ENCODE assay signal across 15 cellular contexts in the genomic region with DNA sequence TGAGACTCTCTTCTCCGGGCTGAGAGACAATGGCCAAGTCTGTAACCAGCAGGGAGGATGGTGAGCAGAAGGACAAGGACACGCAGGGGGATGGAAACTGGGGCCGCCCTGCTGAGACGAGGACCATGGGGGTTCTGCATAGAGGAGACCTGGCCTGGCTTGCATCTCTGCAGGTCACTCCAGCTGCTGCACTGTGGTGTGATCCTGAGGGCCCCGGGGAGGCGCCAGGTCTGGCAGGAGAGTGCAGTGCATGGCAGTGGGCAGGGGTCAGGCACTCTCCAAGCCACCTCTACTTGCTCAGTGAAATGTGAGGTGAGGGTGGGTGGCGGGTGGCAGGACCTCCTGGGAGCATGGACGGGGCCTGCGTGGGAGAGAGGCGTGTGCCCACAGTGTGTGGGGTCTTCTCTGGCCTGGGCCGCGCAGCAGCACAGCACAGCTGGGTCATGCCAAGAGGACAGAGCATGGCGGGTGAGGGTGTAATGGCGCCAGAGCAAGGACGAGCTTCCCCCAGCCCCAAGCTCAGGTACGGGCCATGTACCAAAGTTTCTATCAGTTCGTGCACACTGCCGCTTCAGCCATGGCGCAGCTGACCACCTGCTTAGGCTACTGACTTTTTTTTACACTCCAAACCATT. TPM values are rescaled to one million over a fixed set of nuclear protein-coding genes. Genes with fewer than 3 reads are reported as not detected.
A peak's percentile ranks its signal among the peaks of the same experiment; 100 is the strongest.
DNase-seq lines count a peak whose midpoint lies in the region; ATAC-seq and TF ChIP-seq lines count a peak whose summit lies in the region.
"Had no signal": no experiment of that assay in that cellular context is flagged by ENCODE, and none has a peak within 500 bp of the region (broad histone marks: within the 10 kb centered on the region; RNA-seq: fewer than 3 reads in every experiment).

No MANE protein-coding gene starts in this region.

- no peak overlapping the region for H3K27ac ChIP-seq in CD4-positive, alpha-beta memory T cell (ENCODE audit: low read depth, low read length)
- H3K27ac ChIP-seq in OCI-LY1 (ENCODE audit: low read depth, low read length, poor library complexity, severe bottlenecking) (peak overlapping the region; percentile 97), endodermal cell (ENCODE audit: low read depth, low read length) (peak overlapping the region; percentile 61), psoas muscle (no peak overlapping the region)
- H3K27ac ChIP-seq: gastrocnemius medialis, KMS-11, right lobe of liver, thoracic aorta had no signal

- no peaks in the 10 kb centered on the region for H3K27me3 ChIP-seq in CD4-positive, alpha-beta memory T cell (ENCODE audit: insufficient read depth, low read length)
- H3K27me3 ChIP-seq in OCI-LY1 (ENCODE audit: insufficient read depth, low read length) (no peaks in the 10 kb centered on the region), endodermal cell (ENCODE audit: control insufficient read depth, insufficient read depth, low read length, poor library complexity, severe bottlenecking) (no peaks in the 10 kb centered on the region), psoas muscle (ENCODE audit: insufficient read depth in 3 of 3, low read length in 2 of 3) (no peaks in the 10 kb centered on the region)
- H3K27me3 ChIP-seq: gastrocnemius medialis, right lobe of liver had no signal

- H3K4me3 ChIP-seq in CD4-positive, alpha-beta memory T cell (ENCODE audit: low read length in 2 of 2) = no peak overlapping the region
- H3K4me3 ChIP-seq in OCI-LY1 (ENCODE audit: low read depth, low read length, poor library complexity, severe bottlenecking) = peak overlapping the region; percentile 5
- no peak overlapping the region for H3K4me3 ChIP-seq in endodermal cell (ENCODE audit: low read length)
- H3K4me3 ChIP-seq in psoas muscle = no peak overlapping the region
- H3K4me3 ChIP-seq: gastrocnemius medialis, right lobe of liver, thoracic aorta had no signal

- H3F3A ChIP-seq in OCI-LY1 (ENCODE audit: insufficient read depth, low read length) = no peaks in the 10 kb centered on the region

- no peaks in the 10 kb centered on the region for H3K9me3 ChIP-seq in CD4-positive, alpha-beta memory T cell (ENCODE audit: control insufficient read depth in 1 of 2, low read length in 2 of 2)
- no peaks in the 10 kb centered on the region for H3K9me3 ChIP-seq in OCI-LY1 (ENCODE audit: low read length)
- H3K9me3 ChIP-seq in endodermal cell (ENCODE audit: control insufficient read depth, low read length) = no peaks in the 10 kb centered on the region
- no peaks in the 10 kb centered on the region for H3K9me3 ChIP-seq in psoas muscle
- H3K9me3 ChIP-seq: gastrocnemius medialis, right lobe of liver, thoracic aorta had no signal

- peak overlapping the region; percentile 39; the same call in 1 of the 2 replicates for H3K4me2 ChIP-seq in OCI-LY1 (ENCODE audit: low read length)
- H3K4me2 ChIP-seq: KMS-11 had no signal

- peaks cover 3 to 13% (median 8%) of the 10 kb centered on the region in 4 donors for H3K4me1 Mint-ChIP-seq in CD4-positive, alpha-beta memory T cell
- no peaks in the 10 kb centered on the region for H3K4me1 Mint-ChIP-seq in endodermal cell
- H3K4me1 Mint-ChIP-seq in activated T-helper 1 cell treated with anti-CD3 and anti-CD28 coated beads, Interleukin-12 subunit alpha, Interleukin-12 subunit beta, Interleukin-2, Interleukin-4 antibody, amounts not matched to agents 30 ng/mL and 10 ng/mL and 1 ng/mL, durations not matched to agents 14 hours and 24 hours and 36 hours (ENCODE audit: low read depth) = peaks cover 7% of the 10 kb centered on the region

- no peak overlapping the region for H3K4me3 Mint-ChIP-seq in CD4-positive, alpha-beta memory T cell
- no peak overlapping the region for H3K4me3 Mint-ChIP-seq in endodermal cell
- H3K4me3 Mint-ChIP-seq in activated T-helper 1 cell treated with anti-CD3 and anti-CD28 coated beads, Interleukin-12 subunit alpha, Interleukin-12 subunit beta, Interleukin-2, Interleukin-4 antibody, amounts not matched to agents 30 ng/mL and 10 ng/mL and 1 ng/mL, durations not matched to agents 14 hours and 24 hours and 36 hours = no peak overlapping the region
- H3K4me3 Mint-ChIP-seq: activated CD4-positive, alpha-beta memory T cell treated with anti-CD3 and anti-CD28 coated beads, Interleukin-2, amount 10 ng/mL, durations not matched to agents 7 days and 5 days; neural crest cell had no signal

- peaks cover 39% of the 10 kb centered on the region for H3K36me3 ChIP-seq in CD4-positive, alpha-beta memory T cell (ENCODE audit: insufficient read depth, low read length)
- H3K36me3 ChIP-seq in OCI-LY1 (ENCODE audit: insufficient read depth, low read length) (peaks cover 74% of the 10 kb centered on the region), endodermal cell (ENCODE audit: control insufficient read depth, insufficient read depth, low read length) (peaks cover 41% of the 10 kb centered on the region), psoas muscle (ENCODE audit: insufficient read depth in 1 of 2, low read depth in 1 of 2) (peaks cover 0 to 5% of the 10 kb centered on the region in 2 donors)
- H3K36me3 ChIP-seq: gastrocnemius medialis had no signal

- TF ChIP-seq CTCF in OCI-LY1 (IDR thresholded peaks at IDR 0.05; ENCODE audit: low read length) (no peak), endodermal cell (conservative IDR thresholded peaks at IDR 0.05) (no peak), psoas muscle (IDR thresholded peaks at IDR 0.05) (no peak)

- peak overlapping the region in 5 of 7 donors; percentile 37 to 68 (median 48) for H3K27ac Mint-ChIP-seq in CD4-positive, alpha-beta memory T cell
- no peak overlapping the region for H3K27ac Mint-ChIP-seq in endodermal cell
- H3K27ac Mint-ChIP-seq in activated T-helper 1 cell treated with anti-CD3 and anti-CD28 coated beads, Interleukin-12 subunit alpha, Interleukin-12 subunit beta, Interleukin-2, Interleukin-4 antibody, amounts not matched to agents 30 ng/mL and 10 ng/mL and 1 ng/mL, durations not matched to agents 14 hours and 24 hours and 36 hours = no peak overlapping the region
- H3K27ac Mint-ChIP-seq: activated CD4-positive, alpha-beta memory T cell treated with anti-CD3 and anti-CD28 coated beads, Interleukin-2, amount 10 ng/mL, durations not matched to agents 7 days and 5 days; activated T-helper 2 cell treated with anti-CD3 and anti-CD28 coated beads, Interferon-gamma antibody, Interleukin-2, Interleukin-4, amounts not matched to agents 10 μg/mL and 5 μg/mL and 100 μg/mL, durations not matched to agents 14 hours and 24 hours and 36 hours had no signal

- H4K20me1 ChIP-seq in OCI-LY1 (ENCODE audit: insufficient read depth, low read length) = no peaks in the 10 kb centered on the region

- H3K9ac ChIP-seq in OCI-LY1 (ENCODE audit: low read length) = peak overlapping the region; percentile 64
- no peak overlapping the region for H3K9ac ChIP-seq in endodermal cell (ENCODE audit: extremely low read depth, low read length, poor library complexity, severe bottlenecking)
- H3K9ac ChIP-seq: KMS-11 had no signal

- H3K4me1 ChIP-seq in CD4-positive, alpha-beta memory T cell (ENCODE audit: insufficient read depth, low read length) = peaks cover 3% of the 10 kb centered on the region
- H3K4me1 ChIP-seq in OCI-LY1 (ENCODE audit: insufficient read depth, low read length, severe bottlenecking) = peaks cover 50% of the 10 kb centered on the region
- H3K4me1 ChIP-seq in endodermal cell (ENCODE audit: control insufficient read depth, insufficient read depth, low read length) = no peaks in the 10 kb centered on the region
- H3K4me1 ChIP-seq in psoas muscle = peaks cover 4% of the 10 kb centered on the region
- H3K4me1 ChIP-seq: right lobe of liver had no signal

- WGBS in endodermal cell (ENCODE audit: insufficient coverage in 1 of 2, insufficient read length in 1 of 2), 2 experiments = 90 to 94% methylated on average over 13 to 19 of the region's 19 CpGs
- WGBS in psoas muscle, 3 donors = 77 to 86% (median 79%) methylated on average over 19 of the region's 19 CpGs

- DNase-seq in CD4-positive, alpha-beta memory T cell = no peak
- DNase-seq in endodermal cell (no peak), psoas muscle (no peak), NCI-H526 (lab: John Stamatoyannopoulos, UW) (no peak), pons (ENCODE audit: low spot score) (no peak)
- no peak for DNase-seq in activated T-helper 1 cell treated with anti-CD3 and anti-CD28 coated beads, Interleukin-12 subunit alpha, Interleukin-12 subunit beta, Interleukin-2, Interleukin-4 antibody, amounts not matched to agents 30 ng/mL and 10 ng/mL and 1 ng/mL, durations not matched to agents 14 hours and 24 hours and 36 hours (ENCODE audit: low spot score)
- DNase-seq: activated CD4-positive, alpha-beta memory T cell treated with anti-CD3 and anti-CD28 coated beads, Interleukin-2, amount 10 ng/mL, durations not matched to agents 7 days and 5 days; amniotic stem cell; right lobe of liver had no signal

- no peaks in the 10 kb centered on the region for H3K79me2 ChIP-seq in OCI-LY1 (ENCODE audit: insufficient read depth, low read length)

- peak in 3 of 4 donors; percentile 16 to 25 (median 18) for ATAC-seq in psoas muscle

- peaks cover 37 to 62% of the 10 kb centered on the region in 2 donors for H3K36me3 Mint-ChIP-seq in CD4-positive, alpha-beta memory T cell
- H3K36me3 Mint-ChIP-seq in endodermal cell (ENCODE audit: low read depth) = peaks cover 78% of the 10 kb centered on the region
- peaks cover 33% of the 10 kb centered on the region for H3K36me3 Mint-ChIP-seq in activated T-helper 1 cell treated with anti-CD3 and anti-CD28 coated beads, Interleukin-12 subunit alpha, Interleukin-12 subunit beta, Interleukin-2, Interleukin-4 antibody, amounts not matched to agents 30 ng/mL and 10 ng/mL and 1 ng/mL, durations not matched to agents 14 hours and 24 hours and 36 hours (ENCODE audit: low read depth)

- intact Hi-C loops in CD4-positive, alpha-beta memory T cell (cut with micrococcal nuclease) = no loop called here
- intact Hi-C loops in psoas muscle (cut with DNase I) = no loop called here
- intact Hi-C loops in activated T-helper 1 cell treated with anti-CD3 and anti-CD28 coated beads, Interleukin-12 subunit alpha, Interleukin-12 subunit beta, Interleukin-2, Interleukin-4 antibody, amounts not matched to agents 30 ng/mL and 10 ng/mL and 1 ng/mL, durations not matched to agents 14 hours and 24 hours and 36 hours (cut with micrococcal nuclease) = no loop called here

- H2AFZ ChIP-seq in OCI-LY1 (ENCODE audit: low read length) = no peak overlapping the region

- no peaks in the 10 kb centered on the region for H3K9me3 Mint-ChIP-seq in CD4-positive, alpha-beta memory T cell
- H3K9me3 Mint-ChIP-seq in endodermal cell = peaks cover 7% of the 10 kb centered on the region
- H3K9me3 Mint-ChIP-seq in activated T-helper 1 cell treated with anti-CD3 and anti-CD28 coated beads, Interleukin-12 subunit alpha, Interleukin-12 subunit beta, Interleukin-2, Interleukin-4 antibody, amounts not matched to agents 30 ng/mL and 10 ng/mL and 1 ng/mL, durations not matched to agents 14 hours and 24 hours and 36 hours = no peaks in the 10 kb centered on the region
- H3K9me3 Mint-ChIP-seq: activated CD4-positive, alpha-beta memory T cell treated with anti-CD3 and anti-CD28 coated beads, Interleukin-2, amount 10 ng/mL, durations not matched to agents 7 days and 5 days; activated T-helper 2 cell treated with anti-CD3 and anti-CD28 coated beads, Interferon-gamma antibody, Interleukin-2, Interleukin-4, amounts not matched to agents 10 μg/mL and 5 μg/mL and 100 μg/mL, durations not matched to agents 14 hours and 24 hours and 36 hours; neural crest cell had no signal

- POLR2A ChIA-PET in CD4-positive, alpha-beta memory T cell (lab: Charles Lee; ENCODE audit: partially characterized antibody) = no interaction called here

- CTCF ChIA-PET in CD4-positive, alpha-beta memory T cell (lab: Charles Lee; ENCODE audit: partially characterized antibody) = interaction anchor here (1.5 to 1.6 kb wide), 2 partner anchors 56 to 57 kb away, joined by 3 read pairs; no protein-coding TSS in a partner anchor

- H3K9me2 ChIP-seq in OCI-LY1 (ENCODE audit: low read depth, low read length) = no peaks in the 10 kb centered on the region

- H3K27me3 Mint-ChIP-seq in CD4-positive, alpha-beta memory T cell = no peaks in the 10 kb centered on the region
- H3K27me3 Mint-ChIP-seq in endodermal cell (ENCODE audit: insufficient read depth) = no peaks in the 10 kb centered on the region
- no peaks in the 10 kb centered on the region for H3K27me3 Mint-ChIP-seq in activated T-helper 1 cell treated with anti-CD3 and anti-CD28 coated beads, Interleukin-12 subunit alpha, Interleukin-12 subunit beta, Interleukin-2, Interleukin-4 antibody, amounts not matched to agents 30 ng/mL and 10 ng/mL and 1 ng/mL, durations not matched to agents 14 hours and 24 hours and 36 hours (ENCODE audit: insufficient read depth)
- H3K27me3 Mint-ChIP-seq: activated CD4-positive, alpha-beta memory T cell treated with anti-CD3 and anti-CD28 coated beads, Interleukin-2, amount 10 ng/mL, durations not matched to agents 7 days and 5 days had no signal

RNA-seq across cellular contexts. Expression of a gene that starts 43.1 kb away (rescaled TPM):
- 10 to 100 TPM; 82.4 to 90.0 TPM for total RNA-seq in CD4-positive, alpha-beta memory T cell
- 10 to 100 TPM; 16.3 to 18.0 TPM for polyA plus RNA-seq in CD4-positive, alpha-beta memory T cell
- total RNA-seq in endodermal cell (10 to 100 TPM; 52.8 to 58.8 TPM), psoas muscle (10 to 100 TPM; 11.1 to 19.7 (median 15.8) TPM)
- 26.9 TPM for polyA plus RNA-seq in endodermal cell (2013, experiment 1 of 2)
- 23.6 TPM for polyA plus RNA-seq in endodermal cell (2013, experiment 2 of 2)
- 10 to 100 TPM in 2 of 3 donors, 1 to 10 TPM in 1; 9.2 to 16.5 (median 10.1) TPM for polyA plus RNA-seq in psoas muscle
- total RNA-seq in activated T-helper 1 cell treated with anti-CD3 and anti-CD28 coated beads, Interleukin-12 subunit alpha, Interleukin-12 subunit beta, Interleukin-2, Interleukin-4 antibody, amounts not matched to agents 30 ng/mL and 10 ng/mL and 1 ng/mL, durations not matched to agents 14 hours and 24 hours and 36 hours = 85.6 and 93.7 TPM in 2 replicates

Comparison
In these comparisons a context has a peak if more than half of its experiments do, and no peak if none do; other contexts are left out.
1. H3K27ac ChIP-seq: peak in OCI-LY1 (single experiment) and endodermal cell (single experiment); none in CD4-positive, alpha-beta memory T cell (single experiment) and psoas muscle (single experiment).
2. H3K27ac Mint-ChIP-seq: peak in CD4-positive, alpha-beta memory T cell (5 of 7); none in endodermal cell (single experiment) and activated T-helper 1 cell treated with anti-CD3 and anti-CD28 coated beads, Interleukin-12 subunit alpha, Interleukin-12 subunit beta, Interleukin-2, Interleukin-4 antibody, amounts not matched to agents 30 ng/mL and 10 ng/mL and 1 ng/mL, durations not matched to agents 14 hours and 24 hours and 36 hours (single experiment).